Comparison of ENCODE assay signal across 8 cellular contexts in the genomic region with DNA sequence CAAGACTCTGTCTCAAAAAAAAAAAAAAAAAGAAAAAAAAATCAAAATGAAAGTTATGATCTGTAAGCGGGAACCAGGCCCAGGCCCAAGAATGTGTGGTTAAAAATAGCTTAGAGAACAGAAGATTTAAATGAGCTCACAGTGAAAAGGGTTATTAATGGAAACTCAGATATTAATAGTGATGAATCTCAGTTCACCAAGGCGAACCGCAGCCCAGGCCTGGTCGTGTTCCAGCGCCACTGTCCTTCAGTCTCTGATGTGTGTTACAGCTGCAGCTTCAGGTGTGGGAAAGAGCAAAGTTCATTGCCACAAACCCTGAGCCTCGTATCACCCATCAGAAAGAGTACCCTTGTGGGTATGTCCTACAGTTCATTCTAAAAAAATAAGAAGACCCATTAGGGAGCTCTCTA.
DNase-seq lines count a peak whose midpoint lies in the region; ATAC-seq, FAIRE-seq and TF ChIP-seq lines count a peak whose summit lies in the region.

No MANE protein-coding gene starts in this region.

- peaks cover 3% of the 10 kb centered on the region for H3F3A ChIP-seq in neural progenitor cell (ENCODE audit: low read depth)

- H3K9me3 Mint-ChIP-seq in neural progenitor cell (peaks cover 3% of the 10 kb centered on the region), immature natural killer cell (no peaks in the 10 kb centered on the region)

- TF ChIP-seq EP300 in suprapubic skin (IDR thresholded peaks at IDR 0.05), result no peak

- H4K20me1 ChIP-seq in fibroblast of lung (ENCODE audit: control insufficient read depth, extremely low read depth, insufficient read depth, low read length) (no peaks in the 10 kb centered on the region), neural progenitor cell (ENCODE audit: low read depth) (peaks cover 18% of the 10 kb centered on the region)

- H3K36me3 Mint-ChIP-seq in neural progenitor cell (no peaks in the 10 kb centered on the region), immature natural killer cell (no peaks in the 10 kb centered on the region)

- H3K36me3 ChIP-seq in fibroblast of lung (ENCODE audit: control insufficient read depth, insufficient read depth, low read length), result no peaks in the 10 kb centered on the region
- no peaks in the 10 kb centered on the region for H3K36me3 ChIP-seq in suprapubic skin
- no peaks in the 10 kb centered on the region for H3K36me3 ChIP-seq in neural progenitor cell

- H3K27ac Mint-ChIP-seq in neural progenitor cell (no peak overlapping the region), immature natural killer cell (no peak overlapping the region)

- TF ChIP-seq POLR2A in suprapubic skin (IDR thresholded peaks at IDR 0.05) (no peak), H54 (IDR thresholded peaks at IDR 0.05; ENCODE audit: low read depth, low read length) (no peak)

- ATAC-seq in GM19372 (IDR thresholded peaks at IDR 0.05; ENCODE audit: low read depth, unreplicated experiment) (peak; percentile 74), HG03159 (IDR thresholded peaks at IDR 0.05; ENCODE audit: unreplicated experiment) (peak; percentile 89)

- H3K27ac ChIP-seq in fibroblast of lung (ENCODE audit: insufficient read depth, low read length) (no peak overlapping the region), suprapubic skin (peak overlapping the region; percentile 2), neural progenitor cell (no peak overlapping the region)

- H3K4me1 Mint-ChIP-seq in neural progenitor cell (peaks cover 6% of the 10 kb centered on the region), immature natural killer cell (no peaks in the 10 kb centered on the region)

- H3K27me3 ChIP-seq in fibroblast of lung (ENCODE audit: control insufficient read depth, insufficient read depth, low read length) (no peaks in the 10 kb centered on the region), suprapubic skin (no peaks in the 10 kb centered on the region), neural progenitor cell (no peaks in the 10 kb centered on the region)

- H3K79me2 ChIP-seq in fibroblast of lung (ENCODE audit: control insufficient read depth, insufficient read depth, low read length), result no peaks in the 10 kb centered on the region
- H3K79me2 ChIP-seq in neural progenitor cell (ENCODE audit: low read depth), result peaks cover 15% of the 10 kb centered on the region

- H3K9ac ChIP-seq in fibroblast of lung (ENCODE audit: insufficient read depth, low read length) (peak overlapping the region; percentile 18), neural progenitor cell (no peak overlapping the region)

- TF ChIP-seq CTCF in fibroblast of lung (conservative IDR thresholded peaks at IDR 0.05 in 1 of 2, IDR thresholded peaks at IDR 0.05 in 1 of 2; ENCODE audit: low read depth in 1 of 2, low read length in 2 of 2) (no peak), suprapubic skin (IDR thresholded peaks at IDR 0.05) (no peak), neural progenitor cell (IDR thresholded peaks at IDR 0.05) (no peak)

- peak; percentile 49 to 55 for DNase-seq in fibroblast of lung (ENCODE audit: low read depth in 2 of 2)
- no peak for DNase-seq in suprapubic skin (ENCODE audit: low spot score in 2 of 2)
- no peak for DNase-seq in NCI-H226
- no peak for DNase-seq in neural progenitor cell (ENCODE audit: low spot score)
- no peak for DNase-seq in H54 (ENCODE audit: insufficient read length, low spot score)
- no peak for DNase-seq in immature natural killer cell

- peaks cover 6% of the 10 kb centered on the region for H3K4me1 ChIP-seq in fibroblast of lung (ENCODE audit: control insufficient read depth, extremely low read depth, insufficient read depth, low read length)
- H3K4me1 ChIP-seq in suprapubic skin, result peaks cover 49% of the 10 kb centered on the region
- H3K4me1 ChIP-seq in neural progenitor cell, result peaks cover 12% of the 10 kb centered on the region

- FAIRE-seq in H54 (lab: Jason Lieb, UNC), result no peak

- WGBS in suprapubic skin, result 26% methylated on average over 6 of the region's 6 CpGs

- H2AFZ ChIP-seq in fibroblast of lung (ENCODE audit: low read length) (peak overlapping the region; percentile 73), neural progenitor cell (replicated peaks) (no peak overlapping the region)

- H3K27me3 Mint-ChIP-seq in neural progenitor cell (ENCODE audit: insufficient read depth, low read depth), result no peaks in the 10 kb centered on the region
- peaks cover 1 to 2% (median 2%) of the 10 kb centered on the region in 3 donors for H3K27me3 Mint-ChIP-seq in immature natural killer cell (ENCODE audit: low read depth in 3 of 3)

- H3K9me3 ChIP-seq in fibroblast of lung (ENCODE audit: control insufficient read depth, insufficient read depth, low read depth, low read length) (no peaks in the 10 kb centered on the region), suprapubic skin (no peaks in the 10 kb centered on the region), neural progenitor cell (ENCODE audit: low read depth) (no peaks in the 10 kb centered on the region)

- no peak overlapping the region for H3K4me3 Mint-ChIP-seq in neural progenitor cell
- H3K4me3 Mint-ChIP-seq in immature natural killer cell, result no peak overlapping the region

- peak overlapping the region; percentile 78 for H3K4me2 ChIP-seq in fibroblast of lung (ENCODE audit: extremely low read depth, insufficient read depth, low read length)
- H3K4me2 ChIP-seq in neural progenitor cell, result no peak overlapping the region

- H3K4me3 ChIP-seq in fibroblast of lung (replicated peaks in 1 of 4; ENCODE audit: control extremely low read depth in 1 of 4, insufficient read depth in 1 of 4, low read depth in 3 of 4, low read length in 4 of 4) (peak overlapping the region in 3 of 4 experiments; percentile 20 to 26 (median 22)), suprapubic skin (no peak overlapping the region), neural progenitor cell (no peak overlapping the region)

Comparison
In these comparisons a context has a peak if more than half of its experiments do, and no peak if none do; other contexts are left out.
1. DNase-seq: peak in fibroblast of lung (2 of 2); none in suprapubic skin (0 of 2), NCI-H226 (single experiment), neural progenitor cell (single experiment), H54 (single experiment) and immature natural killer cell (0 of 3).
2. H3K4me3 ChIP-seq: peak in fibroblast of lung (3 of 4); none in suprapubic skin (single experiment) and neural progenitor cell (single experiment).